In genomic region chr14:92549096-92549852, GRCh38 we compare ENCODE assay signal across 11 cellular contexts. TPM values are rescaled to one million over a fixed set of nuclear protein-coding genes. Genes with fewer than 3 reads are reported as not detected.
DNase-seq lines count a peak whose midpoint lies in the region; ATAC-seq and TF ChIP-seq lines count a peak whose summit lies in the region.
"Had no signal": no experiment of that assay in that cellular context is flagged by ENCODE, and none has a peak within 500 bp of the region (broad histone marks: within the 10 kb centered on the region; RNA-seq: fewer than 3 reads in every experiment).

No MANE protein-coding gene starts in this region.

- H3K27me3 ChIP-seq in MG63 (no peaks in the 10 kb centered on the region), esophagus squamous epithelium (no peaks in the 10 kb centered on the region), tibial artery (no peaks in the 10 kb centered on the region)

- H3K9me3 Mint-ChIP-seq in natural killer cell treated with Interleukin-12 subunit alpha and Interleukin-12 subunit beta and Interleukin-15 and Interleukin-18, amount 100 ng/mL, for 72 hours: no peaks in the 10 kb centered on the region
- H3K9me3 Mint-ChIP-seq: activated naive CD8-positive, alpha-beta T cell treated with anti-CD3 and anti-CD28 coated beads, Interleukin-2, amount 10 ng/mL, durations not matched to agents 7 days and 5 days; stimulated activated memory B cell treated with anti-CD40 and anti-IgM and Interleukin-4, amounts not matched to agents 10 μg/mL and 1 μg/mL and 100 μg/mL, for 72 hours had no signal

- DNase-seq in MG63 (peak; percentile 20), esophagus squamous epithelium (lab: John Stamatoyannopoulos, UW) (no peak), tibial artery (peak in 1 of 2 donors; percentile 73), ecto neural progenitor cell (ENCODE audit: low spot score) (no peak), pons (ENCODE audit: low spot score) (no peak)
- DNase-seq in natural killer cell treated with Interleukin-12 subunit alpha and Interleukin-12 subunit beta and Interleukin-15 and Interleukin-18, amount 100 ng/mL, for 72 hours (ENCODE audit: low spot score): no peak
- DNase-seq: activated CD8-positive, alpha-beta memory T cell treated with anti-CD3 and anti-CD28 coated beads for 24 hours; activated naive CD8-positive, alpha-beta T cell treated with anti-CD3 and anti-CD28 coated beads, Interleukin-2, amount 10 ng/mL, durations not matched to agents 7 days and 5 days; T-helper 9 cell had no signal

- no peak for TF ChIP-seq CTCF in esophagus squamous epithelium (IDR thresholded peaks at IDR 0.05)
- TF ChIP-seq CTCF in tibial artery (IDR thresholded peaks at IDR 0.05): no peak

- H3K4me3 ChIP-seq in MG63 (no peak overlapping the region), esophagus squamous epithelium (peak overlapping the region in 1 of 4 donors; percentile 25), tibial artery (peak overlapping the region in 1 of 2 donors; percentile 29)

- TF ChIP-seq POLR2A in esophagus squamous epithelium (IDR thresholded peaks at IDR 0.05): no peak

- H3K4me3 Mint-ChIP-seq in natural killer cell treated with Interleukin-12 subunit alpha and Interleukin-12 subunit beta and Interleukin-15 and Interleukin-18, amount 100 ng/mL, for 72 hours: peak overlapping the region; percentile 82
- H3K4me3 Mint-ChIP-seq: activated naive CD8-positive, alpha-beta T cell treated with anti-CD3 and anti-CD28 coated beads, Interleukin-2, amount 10 ng/mL, durations not matched to agents 7 days and 5 days; stimulated activated memory B cell treated with anti-CD40 and anti-IgM and Interleukin-4, amounts not matched to agents 10 μg/mL and 1 μg/mL and 100 μg/mL, for 72 hours had no signal

- 70 to 76% methylated on average over 4 of the region's 17 CpGs for WGBS in esophagus squamous epithelium, 2 donors

- peak overlapping the region; percentile 83 to 91 for H3K27ac Mint-ChIP-seq in natural killer cell treated with Interleukin-12 subunit alpha and Interleukin-12 subunit beta and Interleukin-15 and Interleukin-18, amount 100 ng/mL, for 72 hours
- H3K27ac Mint-ChIP-seq: activated naive CD8-positive, alpha-beta T cell treated with anti-CD3 and anti-CD28 coated beads, Interleukin-2, amount 10 ng/mL, durations not matched to agents 7 days and 5 days; stimulated activated memory B cell treated with anti-CD40 and anti-IgM and Interleukin-4, amounts not matched to agents 10 μg/mL and 1 μg/mL and 100 μg/mL, for 72 hours had no signal

- peaks cover 0 to 38% (median 12%) of the 10 kb centered on the region in 3 donors for H3K4me1 ChIP-seq in esophagus squamous epithelium
- peaks cover 0 to 33% (median 20%) of the 10 kb centered on the region in 4 donors for H3K4me1 ChIP-seq in tibial artery

- peaks cover 9% of the 10 kb centered on the region for H3K36me3 Mint-ChIP-seq in natural killer cell treated with Interleukin-12 subunit alpha and Interleukin-12 subunit beta and Interleukin-15 and Interleukin-18, amount 100 ng/mL, for 72 hours

- no peaks in the 10 kb centered on the region for H3K9me3 ChIP-seq in MG63
- H3K9me3 ChIP-seq in esophagus squamous epithelium: no peaks in the 10 kb centered on the region
- no peaks in the 10 kb centered on the region for H3K9me3 ChIP-seq in tibial artery

- H3K4me1 Mint-ChIP-seq in natural killer cell treated with Interleukin-12 subunit alpha and Interleukin-12 subunit beta and Interleukin-15 and Interleukin-18, amount 100 ng/mL, for 72 hours (ENCODE audit: low read depth in 2 of 2): peaks cover 71 to 77% of the 10 kb centered on the region in 2 donors

- H3K27ac ChIP-seq in esophagus squamous epithelium (peak overlapping the region; percentile 43 to 87 (median 69)), tibial artery (peak overlapping the region; percentile 73 to 86)

- peak in 1 of 2 donors; percentile 60 for ATAC-seq in natural killer cell treated with Interleukin-12 subunit alpha and Interleukin-12 subunit beta and Interleukin-15 and Interleukin-18, amount 100 ng/mL, for 72 hours
- no peak for ATAC-seq in HG03457 (IDR thresholded peaks at IDR 0.05; ENCODE audit: unreplicated experiment)
- ATAC-seq: stimulated activated memory B cell treated with anti-CD40 and anti-IgM and Interleukin-4, amounts not matched to agents 10 μg/mL and 1 μg/mL and 100 μg/mL, for 72 hours had no signal

- no peaks in the 10 kb centered on the region for H3K27me3 Mint-ChIP-seq in natural killer cell treated with Interleukin-12 subunit alpha and Interleukin-12 subunit beta and Interleukin-15 and Interleukin-18, amount 100 ng/mL, for 72 hours
- H3K27me3 Mint-ChIP-seq: activated naive CD8-positive, alpha-beta T cell treated with anti-CD3 and anti-CD28 coated beads, Interleukin-2, amount 10 ng/mL, durations not matched to agents 7 days and 5 days had no signal

- intact Hi-C loops in esophagus squamous epithelium (cut with DNase I): no loop called here
- intact Hi-C loops in tibial artery (cut with DNase I; ENCODE audit: low total_unique reads): no loop called here

- H3K36me3 ChIP-seq in MG63: no peaks in the 10 kb centered on the region
- H3K36me3 ChIP-seq in esophagus squamous epithelium: no peaks in the 10 kb centered on the region
- H3K36me3 ChIP-seq in tibial artery: no peaks in the 10 kb centered on the region

RNA-seq across cellular contexts. Expression of gene RIN3, which starts 35.7 kb away (rescaled TPM):
- 1.4 and 2.2 TPM in 2 replicates for total RNA-seq in MG63 (2014; rRNA removed; shearing (Covaris generic); ENCODE audit: low replicate concordance)
- 1 to 10 TPM; 1.9 to 9.7 (median 4.4) TPM for total RNA-seq in esophagus squamous epithelium
- 100 to 1,000 TPM; 151 to 202 TPM for total RNA-seq in natural killer cell treated with Interleukin-12 subunit alpha and Interleukin-12 subunit beta and Interleukin-15 and Interleukin-18, amount 100 ng/mL, for 72 hours

Comparison
In these comparisons a context has a peak if more than half of its experiments do, and no peak if none do; other contexts are left out.
1. RNA of gene RIN3, which starts 35.7 kb away (total RNA-seq): 151 to 202 TPM in natural killer cell treated with Interleukin-12 subunit alpha and Interleukin-12 subunit beta and Interleukin-15 and Interleukin-18, amount 100 ng/mL, for 72 hours; 1.9 to 9.7 TPM in esophagus squamous epithelium and 1.4 to 2.2 TPM in MG63; every median in the first group is over 10 times any median in the second.